8 cellular contexts compared by ENCODE assay signal in the genomic region with DNA sequence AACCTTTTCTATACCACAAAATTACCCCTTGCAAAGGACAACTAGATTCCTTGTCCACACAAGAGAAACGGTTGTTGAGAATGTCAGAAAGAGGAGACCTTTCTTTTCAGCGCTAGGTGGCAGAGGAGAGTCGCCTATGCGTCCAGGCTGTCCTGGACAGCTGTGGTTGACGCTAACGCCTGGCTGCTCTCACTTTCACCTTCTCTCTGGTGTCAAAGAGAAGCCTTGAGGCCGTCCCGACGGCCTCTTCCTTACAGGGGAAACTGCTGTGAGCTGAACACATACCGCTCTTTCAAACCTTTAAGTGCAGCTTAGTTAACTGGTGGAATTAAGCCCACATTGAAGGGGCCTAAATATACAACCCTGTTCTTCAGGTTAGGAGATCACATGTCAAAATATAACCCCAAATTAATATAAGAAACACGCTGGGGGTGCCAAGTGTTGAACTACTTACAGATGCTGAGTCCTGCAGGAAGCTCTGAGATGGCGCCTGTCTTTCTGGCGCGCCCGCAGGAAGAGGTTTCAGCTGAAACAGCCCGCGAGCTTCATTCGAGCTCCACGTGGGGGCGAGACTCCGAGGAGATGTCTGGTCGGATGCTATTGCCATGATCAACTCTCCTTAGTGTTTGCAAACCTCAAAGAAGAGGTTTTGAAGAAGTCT. TPM values are rescaled to one million over a fixed set of nuclear protein-coding genes. Genes with fewer than 3 reads are reported as not detected.
DNase-seq lines count a peak whose midpoint lies in the region; ATAC-seq and TF ChIP-seq lines count a peak whose summit lies in the region.

No MANE protein-coding gene starts in this region.

- H3K36me3 ChIP-seq in RWPE2 (ENCODE audit: low read depth) (no peaks in the 10 kb centered on the region), suprapubic skin (no peaks in the 10 kb centered on the region)

- H3K27ac ChIP-seq in RWPE2 (ENCODE audit: poor library complexity, severe bottlenecking) = no peak overlapping the region
- H3K27ac ChIP-seq in suprapubic skin = no peak overlapping the region

- peak overlapping the region; percentile 55 for H3K4me3 ChIP-seq in Jurkat, Clone E6-1 (ENCODE audit: low read length)
- H3K4me3 ChIP-seq in RWPE2 (ENCODE audit: severe bottlenecking) (peak overlapping the region; percentile 17), suprapubic skin (peak overlapping the region; percentile 39)

- 20% methylated on average over 22 of the region's 22 CpGs for WGBS in suprapubic skin

- TF ChIP-seq CTCF in RWPE2 (IDR thresholded peaks at IDR 0.05; ENCODE audit: poor library complexity, severe bottlenecking) (peak; percentile 93), suprapubic skin (IDR thresholded peaks at IDR 0.05) (peak; percentile 37 to 68)

- no peak for TF ChIP-seq POLR2A in suprapubic skin (IDR thresholded peaks at IDR 0.05)

- no peak for TF ChIP-seq EP300 in suprapubic skin (IDR thresholded peaks at IDR 0.05)

- no peaks in the 10 kb centered on the region for H3K4me1 ChIP-seq in RWPE2 (ENCODE audit: insufficient read depth, poor library complexity, severe bottlenecking)
- H3K4me1 ChIP-seq in suprapubic skin = peaks cover 8% of the 10 kb centered on the region

- DNase-seq in Daoy (ENCODE audit: low read depth) (peak; percentile 75), RWPE2 (ENCODE audit: low spot score) (no peak), foreskin melanocyte (peak; percentile 52), nucleus accumbens (lab: John Stamatoyannopoulos, UW) (peak in 49 of 56 donors; percentile 1 to 73 (median 29)), suprapubic skin (ENCODE audit: low spot score in 2 of 2) (peak; percentile 69 to 79)
- peak; percentile 73 for DNase-seq in Jurkat, Clone E6-1 (ENCODE audit: low read depth, low spot score)
- peak; percentile 82 for DNase-seq in activated effector memory CD4-positive, alpha-beta T cell treated with anti-CD3 and anti-CD28 coated beads, Interleukin-2, amount 50 U/mL, for 16 hours

- no peaks in the 10 kb centered on the region for H3K9me3 ChIP-seq in RWPE2 (ENCODE audit: severe bottlenecking)
- H3K9me3 ChIP-seq in suprapubic skin = no peaks in the 10 kb centered on the region

- peaks cover 24% of the 10 kb centered on the region for H3K27me3 ChIP-seq in RWPE2 (ENCODE audit: insufficient read depth, poor library complexity, severe bottlenecking)
- H3K27me3 ChIP-seq in suprapubic skin = peaks cover 11% of the 10 kb centered on the region

- ATAC-seq in GM21723 (IDR thresholded peaks at IDR 0.05; ENCODE audit: unreplicated experiment) (peak; percentile 99), RWPE2 (ENCODE audit: low read depth) (peak; percentile 95)

RNA-seq across cellular contexts. Expression of a gene that starts 26.1 kb away (rescaled TPM):
- 4.7 and 5.9 TPM in 2 replicates for total RNA-seq in Daoy (2014; rRNA removed; shearing (Covaris generic))
- polyA plus RNA-seq in Jurkat, Clone E6-1 (2012; ENCODE audit: insufficient read depth, insufficient read length) = 6.1 TPM
- total RNA-seq in suprapubic skin = 1 to 10 TPM in 2 of 4 donors, under 1 TPM in 2; 0.48 to 1.9 (median 1.0) TPM
